Comparison of ENCODE assay signal across 8 cellular contexts in genomic region chr12:46269429-46270241, GRCh38. TPM values are rescaled to one million over a fixed set of nuclear protein-coding genes. Genes with fewer than 3 reads are reported as not detected.
A peak's percentile ranks its signal among the peaks of the same experiment; 100 is the strongest.
DNase-seq lines count a peak whose midpoint lies in the region; ATAC-seq and TF ChIP-seq lines count a peak whose summit lies in the region.

No MANE protein-coding gene starts in this region.

- ATAC-seq in GM19328 (IDR thresholded peaks at IDR 0.05; ENCODE audit: unreplicated experiment) (peak; percentile 4), HG03521 (IDR thresholded peaks at IDR 0.05; ENCODE audit: unreplicated experiment) (peak; percentile 12)

- no peak for TF ChIP-seq POLR2A in lower leg skin (IDR thresholded peaks at IDR 0.05)

- intact Hi-C loops in lower leg skin (cut with DNase I; ENCODE audit: low total_unique reads): no loop called here

- H3K4me3 ChIP-seq in lower leg skin (ENCODE audit: low read depth, poor library complexity, severe bottlenecking): peak overlapping the region; percentile 60

- TF ChIP-seq CTCF in lower leg skin (IDR thresholded peaks at IDR 0.05): no peak

- DNase-seq in Ammon's horn (ENCODE audit: low spot score): peak; percentile 7
- peak; percentile 67 for DNase-seq in UCSD-AML1 (lab: John Stamatoyannopoulos, UW; ENCODE audit: unreplicated experiment)
- DNase-seq in central memory CD4-positive, alpha-beta T cell: peak; percentile 61
- peak in 1 of 2 donors; percentile 86 for DNase-seq in lower leg skin (ENCODE audit: low spot score in 2 of 2)
- DNase-seq in stimulated activated CD8-positive, alpha-beta memory T cell treated with anti-CD3 and anti-CD28 coated beads, Interleukin-15, amount 100 ng/mL, for 48 hours (ENCODE audit: low read depth in 2 of 2): peak; percentile 61 to 66
- no peak for DNase-seq in GOT3 (lab: John Stamatoyannopoulos, UW)

- WGBS in lower leg skin, 2 donors: 26 to 40% methylated on average over 21 to 40 of the region's 42 CpGs

RNA-seq across cellular contexts. Expression of gene SLC38A1, which starts 0.8 kb away (rescaled TPM):
- 100 to 1,000 TPM in 2 of 4 donors, 10 to 100 TPM in 2; 87.3 to 118 (median 102) TPM for total RNA-seq in lower leg skin
